In genomic region chr12:105960319-105961076, GRCh38 we compare ENCODE assay signal across 18 cellular contexts.
DNase-seq lines count a peak whose midpoint lies in the region; ATAC-seq, FAIRE-seq and TF ChIP-seq lines count a peak whose summit lies in the region.
"Had no signal": no experiment of that assay in that cellular context is flagged by ENCODE, and none has a peak within 500 bp of the region (broad histone marks: within the 10 kb centered on the region; RNA-seq: fewer than 3 reads in every experiment).

No MANE protein-coding gene starts in this region.

- peaks cover 0 to 5% of the 10 kb centered on the region in 2 donors for H3K4me1 ChIP-seq in lung (ENCODE audit: control insufficient read depth in 2 of 2, insufficient read depth in 2 of 2, low read length in 2 of 2)
- H3K4me1 ChIP-seq: neural progenitor cell had no signal

- WGBS in lung, 2 donors, result 38 to 51% methylated on average over 3 of the region's 3 CpGs

- no peaks in the 10 kb centered on the region for H3K9me3 ChIP-seq in lung (ENCODE audit: control insufficient read depth in 2 of 2, insufficient read depth in 1 of 2, low read length in 1 of 2)
- H3K9me3 ChIP-seq: tibial nerve had no signal

- TF ChIP-seq CTCF in AG10803 (conservative IDR thresholded peaks at IDR 0.05; ENCODE audit: low read length) (no peak), lung (IDR thresholded peaks at IDR 0.05; ENCODE audit: control extremely low read depth, extremely low read depth) (no peak)

- H3K27me3 ChIP-seq in lung (ENCODE audit: control insufficient read depth, insufficient read depth), result no peaks in the 10 kb centered on the region
- H3K27me3 ChIP-seq: neural progenitor cell, tibial nerve had no signal

- ATAC-seq in lung (ENCODE audit: insufficient read depth, low FRiP score) (no peak), GM19395 (IDR thresholded peaks at IDR 0.05; ENCODE audit: unreplicated experiment) (no peak)
- ATAC-seq: activated naive CD8-positive, alpha-beta T cell treated with anti-CD3 and anti-CD28 coated beads, Interleukin-2, amount 50 U/mL, for 24 hours; GM12878 had no signal

- H3K4me3 ChIP-seq in AG10803 (ENCODE audit: low read length), result no peak overlapping the region
- H3K4me3 ChIP-seq in lung, result no peak overlapping the region
- H3K4me3 ChIP-seq: GM12878, neural progenitor cell, tibial nerve had no signal

- peak overlapping the region in 1 of 2 donors; percentile 9 for H3K27ac ChIP-seq in lung (ENCODE audit: low read depth in 1 of 2, low read length in 1 of 2)
- H3K27ac ChIP-seq: neural progenitor cell had no signal

- no peaks in the 10 kb centered on the region for H3K36me3 ChIP-seq in lung (ENCODE audit: control insufficient read depth in 2 of 2, insufficient read depth in 2 of 2, low read length in 2 of 2)
- H3K36me3 ChIP-seq: neural progenitor cell, tibial nerve had no signal

- no peak for FAIRE-seq in frontal cortex (lab: Jason Lieb, UNC)
- FAIRE-seq: GM12878 had no signal

- DNase-seq in AG10803 (ENCODE audit: low read depth), result peak; percentile 73
- peak; percentile 60 for DNase-seq in NCI-H2196 (lab: John Stamatoyannopoulos, UW; ENCODE audit: unreplicated experiment)
- DNase-seq in dermis blood vessel endothelial cell, result peak; percentile 32
- DNase-seq in lung (ENCODE audit: low spot score), result peak; percentile 53
- no peak for DNase-seq in NCI-H1092 treated with DMSO at 0.1 percent for 48 hours (lab: John Stamatoyannopoulos, UW)
- no peak for DNase-seq in frontal cortex (ENCODE audit: low spot score in 2 of 2)
- DNase-seq in NCI-H2171 (lab: John Stamatoyannopoulos, UW), result no peak
- DNase-seq: activated CD4-positive, CD25-positive, alpha-beta regulatory T cell; activated naive CD8-positive, alpha-beta T cell treated with anti-CD3 and anti-CD28 coated beads, Interleukin-2, amount 50 U/mL, for 24 hours; DND-41; Karpas-422; left cardiac atrium; NCI-H2081 treated with DMSO at 0.1 percent for 48 hours; stimulated activated CD4-positive, alpha-beta T cell treated with anti-CD3 and anti-CD28 coated beads, Interleukin-12 subunit alpha, Interleukin-12 subunit beta, amount 100 ng/mL, for 4 hours had no signal

Comparison
In these comparisons a context has a peak if more than half of its experiments do, and no peak if none do; other contexts are left out.
1. DNase-seq: peak in AG10803 (single experiment), NCI-H2196 (single experiment), dermis blood vessel endothelial cell (single experiment) and lung (single experiment); none in NCI-H1092 treated with DMSO at 0.1 percent for 48 hours (single experiment), frontal cortex (0 of 2) and NCI-H2171 (single experiment).